Comparison of ENCODE assay signal across 28 cellular contexts in the genomic region with DNA sequence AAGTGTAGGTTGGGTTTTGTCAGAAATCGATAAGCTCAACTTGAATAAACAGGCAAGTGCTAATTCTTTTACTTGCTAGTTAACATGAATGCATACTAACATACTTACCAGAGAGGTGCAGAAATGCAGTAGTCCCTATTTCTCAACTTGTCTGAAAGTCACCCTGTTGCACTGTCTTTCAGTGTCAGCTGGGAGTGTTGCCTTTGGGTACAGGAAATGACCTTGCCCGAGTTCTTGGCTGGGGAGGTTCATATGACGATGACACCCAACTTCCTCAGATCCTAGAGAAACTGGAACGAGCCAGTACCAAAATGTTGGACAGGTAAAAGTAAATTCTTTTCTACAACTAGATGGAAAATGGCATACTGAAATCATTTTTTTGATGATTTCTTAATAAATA.
"Had no signal": no experiment of that assay in that cellular context is flagged by ENCODE, and none has a peak within 500 bp of the region (broad histone marks: within the 10 kb centered on the region; RNA-seq: fewer than 3 reads in every experiment).

No MANE protein-coding gene starts in this region.

- H3K27me3 Mint-ChIP-seq: naive thymus-derived CD4-positive, alpha-beta T cell; progenitor cell of endocrine pancreas; stimulated activated naive B cell treated with anti-CD40 and anti-IgM and Interleukin-4, amounts not matched to agents 10 μg/mL and 1 μg/mL and 100 μg/mL, for 72 hours; stimulated activated naive CD8-positive, alpha-beta T cell treated with anti-CD3 and anti-CD28 coated beads, Interleukin-15, Interleukin-2, amounts not matched to agents 100 ng/mL and 50 ng/mL, for 24 hours; type B pancreatic cell had no signal

- H3K36me3 Mint-ChIP-seq: natural killer cell had no signal

- H3K4me3 Mint-ChIP-seq: naive thymus-derived CD4-positive, alpha-beta T cell; natural killer cell; nephron; neural crest cell; stimulated activated effector memory CD8-positive, alpha-beta T cell treated with anti-CD3 and anti-CD28 coated beads, Interleukin-12 subunit alpha, Interleukin-12 subunit beta, amount 100 ng/mL, for 72 hours; stimulated activated naive B cell treated with anti-CD40 and anti-IgM and Interleukin-4, amounts not matched to agents 10 μg/mL and 1 μg/mL and 100 μg/mL, for 72 hours; stimulated activated naive CD8-positive, alpha-beta T cell treated with anti-CD3 and anti-CD28 coated beads, Interleukin-15, Interleukin-2, amounts not matched to agents 100 ng/mL and 50 ng/mL, for 24 hours; type B pancreatic cell had no signal

- H3K27ac ChIP-seq: ovary, parathyroid adenoma, psoas muscle, right lobe of liver, sigmoid colon, stomach, thoracic aorta, thyroid gland, transverse colon, vagina had no signal

- H3K9me3 ChIP-seq: ovary, psoas muscle, right lobe of liver, sigmoid colon, stomach, thoracic aorta, thyroid gland, transverse colon, vagina had no signal

- ATAC-seq: naive thymus-derived CD4-positive, alpha-beta T cell; natural killer cell; psoas muscle; right cardiac atrium; right lobe of liver; stimulated activated effector memory CD8-positive, alpha-beta T cell treated with anti-CD3 and anti-CD28 coated beads, Interleukin-12 subunit alpha, Interleukin-12 subunit beta, amount 100 ng/mL, for 72 hours; stimulated activated naive B cell treated with anti-CD40 and anti-IgM and Interleukin-4, amounts not matched to agents 10 μg/mL and 1 μg/mL and 100 μg/mL, for 72 hours had no signal

- H3K27me3 ChIP-seq: ovary, right lobe of liver, sigmoid colon, stomach, thyroid gland, transverse colon, vagina had no signal

- H3K4me1 Mint-ChIP-seq: naive thymus-derived CD4-positive, alpha-beta T cell; natural killer cell; nephron; neural crest cell; stimulated activated effector memory CD8-positive, alpha-beta T cell treated with anti-CD3 and anti-CD28 coated beads, Interleukin-12 subunit alpha, Interleukin-12 subunit beta, amount 100 ng/mL, for 72 hours; stimulated activated naive B cell treated with anti-CD40 and anti-IgM and Interleukin-4, amounts not matched to agents 10 μg/mL and 1 μg/mL and 100 μg/mL, for 72 hours had no signal

- H3K27ac Mint-ChIP-seq: naive thymus-derived CD4-positive, alpha-beta T cell; natural killer cell; nephron; progenitor cell of endocrine pancreas; stimulated activated effector memory CD8-positive, alpha-beta T cell treated with anti-CD3 and anti-CD28 coated beads, Interleukin-12 subunit alpha, Interleukin-12 subunit beta, amount 100 ng/mL, for 72 hours; stimulated activated naive B cell treated with anti-CD40 and anti-IgM and Interleukin-4, amounts not matched to agents 10 μg/mL and 1 μg/mL and 100 μg/mL, for 72 hours; stimulated activated naive CD8-positive, alpha-beta T cell treated with anti-CD3 and anti-CD28 coated beads, Interleukin-15, Interleukin-2, amounts not matched to agents 100 ng/mL and 50 ng/mL, for 24 hours; type B pancreatic cell had no signal

- H3K4me3 ChIP-seq: ovary, psoas muscle, right lobe of liver, sigmoid colon, stomach, thoracic aorta, thyroid gland, transverse colon, vagina had no signal

- DNase-seq: naive thymus-derived CD4-positive, alpha-beta T cell; natural killer cell; occipital lobe; ovary; posterior cingulate gyrus; psoas muscle; right cardiac atrium; right lobe of liver; sigmoid colon; small intestine; stimulated activated CD4-positive, alpha-beta T cell treated with anti-CD3 and anti-CD28 coated beads, Interleukin-15, amount 100 ng/mL, for 24 hours; stimulated activated CD4-positive, alpha-beta T cell treated with anti-CD3 and anti-CD28 coated beads, Interleukin-2, amount 100 ng/mL, for 24 hours; stimulated activated CD4-positive, alpha-beta T cell treated with anti-CD3 and anti-CD28 coated beads, Interleukin-2, amount 100 ng/mL, for 48 hours; stimulated activated CD4-positive, alpha-beta T cell treated with anti-CD3 and anti-CD28 coated beads, Interleukin-4, amount 100 ng/mL, for 24 hours; stimulated activated naive B cell treated with anti-CD40 and anti-IgM and Interleukin-4, amounts not matched to agents 10 μg/mL and 1 μg/mL and 100 μg/mL, for 72 hours; stimulated activated naive CD4-positive, alpha-beta T cell treated with Interleukin-2 at 50 U/mL for 16 hours; stomach; thyroid gland; transverse colon had no signal

- H3K36me3 ChIP-seq: ovary, right lobe of liver had no signal

- H3K4me1 ChIP-seq: parathyroid adenoma, psoas muscle, right lobe of liver, sigmoid colon, stomach, thyroid gland, transverse colon, vagina had no signal

- H3K9me3 Mint-ChIP-seq: naive thymus-derived CD4-positive, alpha-beta T cell; natural killer cell; nephron; neural crest cell; stimulated activated effector memory CD8-positive, alpha-beta T cell treated with anti-CD3 and anti-CD28 coated beads, Interleukin-12 subunit alpha, Interleukin-12 subunit beta, amount 100 ng/mL, for 72 hours; stimulated activated naive B cell treated with anti-CD40 and anti-IgM and Interleukin-4, amounts not matched to agents 10 μg/mL and 1 μg/mL and 100 μg/mL, for 72 hours; stimulated activated naive CD8-positive, alpha-beta T cell treated with anti-CD3 and anti-CD28 coated beads, Interleukin-15, Interleukin-2, amounts not matched to agents 100 ng/mL and 50 ng/mL, for 24 hours; type B pancreatic cell had no signal
